Comparison of ENCODE assay signal across 8 cellular contexts in genomic region chr9:23492126-23493002, GRCh38.
DNase-seq lines count a peak whose midpoint lies in the region; ATAC-seq, FAIRE-seq and TF ChIP-seq lines count a peak whose summit lies in the region.

No MANE protein-coding gene starts in this region.

- no peaks in the 10 kb centered on the region for H4K20me1 ChIP-seq in HepG2 (ENCODE audit: insufficient read depth, low read length)

- POLR2A ChIA-PET in HepG2 (lab: Yijun Ruan, JAX): no interaction called here

- DNase-seq in left cardiac atrium: no peak
- DNase-seq in left ventricle myocardium superior: no peak
- DNase-seq in NCI-H146 (lab: John Stamatoyannopoulos, UW): peak; percentile 80
- DNase-seq in amniotic stem cell (lab: John Stamatoyannopoulos, UW): peak; percentile 8
- peak; percentile 31 for DNase-seq in HepG2 (ENCODE audit: low spot score)
- DNase-seq in GOT3 (lab: John Stamatoyannopoulos, UW): no peak

- H3K27me3 ChIP-seq in HepG2 (ENCODE audit: control insufficient read depth in 1 of 2, insufficient read depth in 2 of 2, low read length in 2 of 2): no peaks in the 10 kb centered on the region

- H3K4me3 ChIP-seq in HepG2 (replicated peaks in 1 of 3; ENCODE audit: insufficient read depth in 1 of 3, low read depth in 2 of 3, low read length in 3 of 3): no peak overlapping the region

- intact Hi-C loops in left cardiac atrium (cut with DNase I): no loop called here
- intact Hi-C loops in left ventricle myocardium superior (cut with micrococcal nuclease): no loop called here
- intact Hi-C loops in HepG2 (cut with micrococcal nuclease; ENCODE audit: unreplicated experiment): loop anchor here (5.0 kb wide), 1 partner anchor 1020 kb away; no protein-coding TSS in a partner anchor

- no peaks in the 10 kb centered on the region for H3K79me2 ChIP-seq in HepG2 (ENCODE audit: insufficient read depth, low read length)

- no peak overlapping the region for H3K4me2 ChIP-seq in HepG2 (ENCODE audit: low read depth, low read length)

- BruUV-seq in HepG2 (replicated peaks; lab: Mats Ljungman, UMichigan): no TSS peak

- H3K27ac ChIP-seq in HepG2 (ENCODE audit: extremely low read length, insufficient read depth, low read length): no peak overlapping the region

- H3K9ac ChIP-seq in HepG2 (ENCODE audit: insufficient read depth, low read depth, low read length): no peak overlapping the region

- WGBS in HepG2 (ENCODE audit: low lambda C conversion rate): 3% methylated on average over 5 of the region's 5 CpGs

- H3K36me3 ChIP-seq in HepG2 (replicated peaks in 1 of 2; ENCODE audit: control insufficient read depth in 1 of 2, insufficient read depth in 2 of 2, low read length in 2 of 2): no peaks in the 10 kb centered on the region

- CTCF ChIA-PET in HepG2 (lab: Yijun Ruan, JAX; ENCODE audit: low intra/inter-chr PET ratio, low total read pairs): interaction anchor here (1.5 kb wide), 1 partner anchor 370 kb away, joined by 9 read pairs; no protein-coding TSS in a partner anchor

- TF ChIP-seq EP300 in HepG2 (IDR thresholded peaks at IDR 0.05; ENCODE audit: low read depth in 2 of 2, low read length in 2 of 2) (no peak), HepG2 (CRISPR knock-in tag; IDR thresholded peaks at IDR 0.05; ENCODE audit: borderline replicate concordance) (no peak)

- FAIRE-seq in HepG2 (lab: Jason Lieb, UNC): no peak

- TF ChIP-seq RAD21 in HepG2 (CRISPR knock-in tag; IDR thresholded peaks at IDR 0.05): no peak

- no peak overlapping the region for H2AFZ ChIP-seq in HepG2 (ENCODE audit: low read length)

- in situ Hi-C loops in HepG2 (cut with HindIII; ENCODE audit: extremely low pct_ligation_motif_present, low pct_unique_long_range_greater_than_20kb): no loop called here

- TF ChIP-seq POLR2A in HepG2 (IDR thresholded peaks at IDR 0.05; ENCODE audit: insufficient read depth in 1 of 2, low read depth in 2 of 2, low read length in 2 of 2): no peak

- H3K9me3 ChIP-seq in HepG2 (ENCODE audit: low read length): no peaks in the 10 kb centered on the region

- peak; percentile 63 for TF ChIP-seq CTCF in HepG2 (CRISPR knock-in tag; IDR thresholded peaks at IDR 0.05)

- H3K4me1 ChIP-seq in HepG2 (ENCODE audit: insufficient read depth, low read length): no peaks in the 10 kb centered on the region

- ATAC-seq in left cardiac atrium: peak; percentile 57 to 84
- ATAC-seq in left ventricle myocardium superior: no peak
- peak; percentile 90 for ATAC-seq in HepG2
- ATAC-seq in GM18502 (IDR thresholded peaks at IDR 0.05; ENCODE audit: poor library complexity, unreplicated experiment): no peak
- no peak for ATAC-seq in GM19395 (IDR thresholded peaks at IDR 0.05; ENCODE audit: unreplicated experiment)

TF ChIP-seq in HepG2, 621 proteins besides CTCF, POLR2A, EP300 and RAD21:
- TF ChIP-seq SMC3 (IDR thresholded peaks at IDR 0.05; ENCODE audit: low read length): peak; percentile 39; the same call in 1 of the 2 replicates
- 0 out of 2 replicates have a peak, but pooled peaks have one; percentile 18 for TF ChIP-seq MIXL1 (CRISPR knock-in tag; IDR thresholded peaks at IDR 0.05)
- peak; percentile 71 for TF ChIP-seq STAG1 (CRISPR knock-in tag; IDR thresholded peaks at IDR 0.05)
- TF ChIP-seq DNMT1 (CRISPR knock-in tag; IDR thresholded peaks at IDR 0.05): no peak

Comparison
In these comparisons a context has a peak if more than half of its experiments do, and no peak if none do; other contexts are left out.
1. ATAC-seq: peak in left cardiac atrium (2 of 2) and HepG2 (single experiment); none in left ventricle myocardium superior (single experiment), GM18502 (single experiment) and GM19395 (single experiment).
2. DNase-seq: peak in NCI-H146 (single experiment), amniotic stem cell (single experiment) and HepG2 (single experiment); none in left cardiac atrium (single experiment), left ventricle myocardium superior (single experiment) and GOT3 (single experiment).